Comparison of ENCODE assay signal across 15 cellular contexts in genomic region chr16:88549671-88550643, GRCh38. TPM values are rescaled to one million over a fixed set of nuclear protein-coding genes. Genes with fewer than 3 reads are reported as not detected.
DNase-seq lines count a peak whose midpoint lies in the region; ATAC-seq, FAIRE-seq and TF ChIP-seq lines count a peak whose summit lies in the region.
"Had no signal": no experiment of that assay in that cellular context is flagged by ENCODE, and none has a peak within 500 bp of the region (broad histone marks: within the 10 kb centered on the region; RNA-seq: fewer than 3 reads in every experiment).

No MANE protein-coding gene starts in this region.

- FAIRE-seq in H1 (lab: Jason Lieb, UNC), result no peak
- FAIRE-seq: RCC 7860, TTC549 had no signal

- peaks cover 15% of the 10 kb centered on the region for H3K27me3 Mint-ChIP-seq in activated T-cell treated with anti-CD3 and anti-CD28 coated beads, Interleukin-2, amount 50 U/mL, for 24 hours
- H3K27me3 Mint-ChIP-seq in activated CD4-positive, alpha-beta T cell treated with anti-CD3 and anti-CD28 coated beads, Interleukin-2, amount 10 ng/mL, durations not matched to agents 24 days and 14 days, result peaks cover 24% of the 10 kb centered on the region

- H2AK5ac ChIP-seq in H1 (ENCODE audit: low read depth, low read length), result no peak overlapping the region

- H3K27ac Mint-ChIP-seq in activated T-cell treated with anti-CD3 and anti-CD28 coated beads, Interleukin-2, amount 50 U/mL, for 24 hours, result peak overlapping the region; percentile 52
- H3K27ac Mint-ChIP-seq in stimulated activated effector memory CD8-positive, alpha-beta T cell treated with anti-CD3 and anti-CD28 coated beads, Interleukin-12 subunit alpha, Interleukin-12 subunit beta, amount 100 ng/mL, for 72 hours, result peak overlapping the region; percentile 96
- H3K27ac Mint-ChIP-seq in activated CD4-positive, alpha-beta T cell treated with anti-CD3 and anti-CD28 coated beads, Interleukin-2, amount 10 ng/mL, durations not matched to agents 24 days and 14 days, result no peak overlapping the region

- no peak overlapping the region; the same call in 1 of the 2 replicates for H4K8ac ChIP-seq in H1 (ENCODE audit: extremely low read depth, insufficient read depth, low read length)

- H3K4me1 ChIP-seq in H1 (replicated peaks in 1 of 4; ENCODE audit: control insufficient read depth in 3 of 4, insufficient read depth in 4 of 4, low read length in 3 of 4), result peaks cover 0 to 8% (median 0%) of the 10 kb centered on the region in 4 experiments; a peak in 1 of 7 replicates
- H3K4me1 ChIP-seq: psoas muscle had no signal

- H3K18ac ChIP-seq in H1 (ENCODE audit: extremely low read depth, low read length), result peak overlapping the region; percentile 32; the same call in 1 of the 2 replicates

- H2AFZ ChIP-seq in H1 (ENCODE audit: low read length), result no peak overlapping the region

- no peak overlapping the region for H3K23ac ChIP-seq in H1 (ENCODE audit: insufficient read length)

- H4K91ac ChIP-seq in H1 (replicated peaks; ENCODE audit: insufficient read length, low read length), result no peak overlapping the region

- H3K79me2 ChIP-seq in H1 (ENCODE audit: control insufficient read depth in 1 of 2, insufficient read depth in 2 of 2, low read length in 2 of 2), result no peaks in the 10 kb centered on the region

- no peak overlapping the region for H2BK20ac ChIP-seq in H1 (ENCODE audit: low read length)

- no peak for DNase-seq in activated T-cell treated with anti-CD3 and anti-CD28 coated beads, Interleukin-2, amount 50 U/mL, for 24 hours
- DNase-seq in activated T-cell treated with anti-CD3 and anti-CD28 coated beads for 4 hours, result no peak
- peak; percentile 70 for DNase-seq in NCI-H69 (lab: John Stamatoyannopoulos, UW)
- no peak for DNase-seq in H1 (ENCODE audit: low read depth in 1 of 2, low spot score in 2 of 2)
- DNase-seq in stimulated activated effector memory CD8-positive, alpha-beta T cell treated with anti-CD3 and anti-CD28 coated beads, Interleukin-12 subunit alpha, Interleukin-12 subunit beta, amount 100 ng/mL, for 72 hours (ENCODE audit: low spot score in 2 of 2), result no peak
- DNase-seq in medulla oblongata (ENCODE audit: extremely low spot score), result no peak
- no peak for DNase-seq in SKM-1 treated with dmso at 0.1 percent for 144 hours (lab: John Stamatoyannopoulos, UW; ENCODE audit: unreplicated experiment)
- no peak for DNase-seq in activated CD4-positive, alpha-beta T cell treated with anti-CD3 and anti-CD28 coated beads, Interleukin-2, amount 10 ng/mL, durations not matched to agents 24 days and 14 days
- DNase-seq: GOT3, mesenchymal stem cell, NCI-H2107, trophoblast cell had no signal

- no peak for TF ChIP-seq RAD21 in H1 (IDR thresholded peaks at IDR 0.05 in 1 of 2, conservative IDR thresholded peaks at IDR 0.05 in 1 of 2; ENCODE audit: low read depth in 2 of 2, low read length in 2 of 2)

- H2BK15ac ChIP-seq in H1 (ENCODE audit: low read length), result no peak overlapping the region

- H3K9ac ChIP-seq in H1 (replicated peaks in 1 of 4; ENCODE audit: extremely low read depth in 1 of 4, low read depth in 3 of 4, low read length in 3 of 4), result no peak overlapping the region

- CTCF ChIA-PET in H1 (lab: Charles Lee; ENCODE audit: partially characterized antibody), result interaction anchor here (0.6 to 4.6 kb wide), 9 partner anchors 9 to 865 kb away, joined by 3 to 24 read pairs (median 3); no protein-coding TSS in a partner anchor

- H3K9me3 ChIP-seq in H1 (ENCODE audit: insufficient read depth in 2 of 2, low read depth in 1 of 2, low read length in 1 of 2), result peaks cover 0 to under 1% of the 10 kb centered on the region in 2 experiments; a peak in 1 of 4 replicates
- H3K9me3 ChIP-seq: psoas muscle had no signal

- peak overlapping the region; percentile 46 for H3K4me3 Mint-ChIP-seq in activated T-cell treated with anti-CD3 and anti-CD28 coated beads, Interleukin-2, amount 50 U/mL, for 24 hours
- H3K4me3 Mint-ChIP-seq in stimulated activated effector memory CD8-positive, alpha-beta T cell treated with anti-CD3 and anti-CD28 coated beads, Interleukin-12 subunit alpha, Interleukin-12 subunit beta, amount 100 ng/mL, for 72 hours, result peak overlapping the region; percentile 71
- H3K4me3 Mint-ChIP-seq in activated CD4-positive, alpha-beta T cell treated with anti-CD3 and anti-CD28 coated beads, Interleukin-2, amount 10 ng/mL, durations not matched to agents 24 days and 14 days, result no peak overlapping the region

- H2BK5ac ChIP-seq in H1 (ENCODE audit: low read depth, low read length), result no peak overlapping the region

- no peak overlapping the region for H3K4me3 ChIP-seq in H1 (ENCODE audit: extremely low read depth in 1 of 4, insufficient read depth in 2 of 4, low read depth in 3 of 4, low read length in 4 of 4)
- H3K4me3 ChIP-seq: psoas muscle had no signal

- H3K27me3 ChIP-seq in H1 (replicated peaks in 1 of 4; ENCODE audit: control insufficient read depth in 3 of 4, extremely low read depth in 1 of 4, insufficient read depth in 3 of 4, low read length in 3 of 4), result peaks cover 12 to 31% (median 25%) of the 10 kb centered on the region in 4 experiments

- ATAC-seq in stimulated activated effector memory CD8-positive, alpha-beta T cell treated with anti-CD3 and anti-CD28 coated beads, Interleukin-12 subunit alpha, Interleukin-12 subunit beta, amount 100 ng/mL, for 72 hours, result peak; percentile 73

- H3K4me1 Mint-ChIP-seq in activated T-cell treated with anti-CD3 and anti-CD28 coated beads, Interleukin-2, amount 50 U/mL, for 24 hours (ENCODE audit: low read depth), result peaks cover 19% of the 10 kb centered on the region
- peaks cover 45% of the 10 kb centered on the region for H3K4me1 Mint-ChIP-seq in stimulated activated effector memory CD8-positive, alpha-beta T cell treated with anti-CD3 and anti-CD28 coated beads, Interleukin-12 subunit alpha, Interleukin-12 subunit beta, amount 100 ng/mL, for 72 hours
- no peaks in the 10 kb centered on the region for H3K4me1 Mint-ChIP-seq in activated CD4-positive, alpha-beta T cell treated with anti-CD3 and anti-CD28 coated beads, Interleukin-2, amount 10 ng/mL, durations not matched to agents 24 days and 14 days

- no peak overlapping the region for H3K27ac ChIP-seq in H1 (ENCODE audit: low read depth, low read length)
- H3K27ac ChIP-seq: psoas muscle had no signal

- no peaks in the 10 kb centered on the region for H4K20me1 ChIP-seq in H1 (replicated peaks in 1 of 2; ENCODE audit: control insufficient read depth in 1 of 2, insufficient read depth in 2 of 2, low read length in 2 of 2)

- H2BK120ac ChIP-seq in H1 (replicated peaks; ENCODE audit: low read depth, low read length), result no peak overlapping the region

- no peak overlapping the region for H4K5ac ChIP-seq in H1 (ENCODE audit: insufficient read length, low read depth, low read length)

- no peak overlapping the region for H3K56ac ChIP-seq in H1 (replicated peaks; ENCODE audit: insufficient read length, low read depth, low read length)

- no peaks in the 10 kb centered on the region for H3K9me3 Mint-ChIP-seq in activated T-cell treated with anti-CD3 and anti-CD28 coated beads, Interleukin-2, amount 50 U/mL, for 24 hours
- no peaks in the 10 kb centered on the region for H3K9me3 Mint-ChIP-seq in stimulated activated effector memory CD8-positive, alpha-beta T cell treated with anti-CD3 and anti-CD28 coated beads, Interleukin-12 subunit alpha, Interleukin-12 subunit beta, amount 100 ng/mL, for 72 hours
- H3K9me3 Mint-ChIP-seq in activated CD4-positive, alpha-beta T cell treated with anti-CD3 and anti-CD28 coated beads, Interleukin-2, amount 10 ng/mL, durations not matched to agents 24 days and 14 days, result no peaks in the 10 kb centered on the region

- no peak overlapping the region for H3K4ac ChIP-seq in H1 (replicated peaks; ENCODE audit: insufficient read length, low read depth, low read length)

- WGBS in H1 (ENCODE audit: extremely low coverage in 1 of 2, insufficient coverage in 1 of 2, insufficient read length in 1 of 2, insufficient replicate concordance in 2 of 2, low coverage in 1 of 2, low lambda C conversion rate in 2 of 2, missing lambda C conversion rate in 1 of 2), 2 experiments, result 73% methylated on average over 25 of the region's 27 CpGs; no CpG with 5 or more reads in 1 of the 2 experiments

- H3K36me3 ChIP-seq in H1 (ENCODE audit: control insufficient read depth in 2 of 4, insufficient read depth in 4 of 4, low read length in 3 of 4), result no peaks in the 10 kb centered on the region

- H3K4me2 ChIP-seq in H1 (ENCODE audit: insufficient read depth in 1 of 2, low read depth in 2 of 2, low read length in 2 of 2), result no peak overlapping the region

- intact Hi-C loops in activated CD4-positive, alpha-beta T cell treated with anti-CD3 and anti-CD28 coated beads, Interleukin-2, amount 10 ng/mL, durations not matched to agents 24 days and 14 days (cut with micrococcal nuclease), result no loop called here

- no peaks in the 10 kb centered on the region for H3K79me1 ChIP-seq in H1 (ENCODE audit: low read depth, low read length)

- no peaks in the 10 kb centered on the region for H3K36me3 Mint-ChIP-seq in activated T-cell treated with anti-CD3 and anti-CD28 coated beads, Interleukin-2, amount 50 U/mL, for 24 hours (ENCODE audit: low read depth)
- no peaks in the 10 kb centered on the region for H3K36me3 Mint-ChIP-seq in stimulated activated effector memory CD8-positive, alpha-beta T cell treated with anti-CD3 and anti-CD28 coated beads, Interleukin-12 subunit alpha, Interleukin-12 subunit beta, amount 100 ng/mL, for 72 hours
- no peaks in the 10 kb centered on the region for H3K36me3 Mint-ChIP-seq in activated CD4-positive, alpha-beta T cell treated with anti-CD3 and anti-CD28 coated beads, Interleukin-2, amount 10 ng/mL, durations not matched to agents 24 days and 14 days (ENCODE audit: low read depth)

- TF ChIP-seq CTCF in H1 (IDR thresholded peaks at IDR 0.05; ENCODE audit: control extremely low read depth in 1 of 3, insufficient read depth in 1 of 3, low read depth in 1 of 3, low read length in 3 of 3), result no peak

- H3K14ac ChIP-seq in H1 (ENCODE audit: insufficient read length), result no peak overlapping the region

- TF ChIP-seq EP300 in H1 (IDR thresholded peaks at IDR 0.05; ENCODE audit: borderline replicate concordance in 1 of 2, low read depth in 2 of 2, low read length in 2 of 2), result no peak

- no peak overlapping the region for H2BK12ac ChIP-seq in H1 (ENCODE audit: low read depth, low read length)

- no peaks in the 10 kb centered on the region for H3K23me2 ChIP-seq in H1 (ENCODE audit: low read depth, low read length)

- no peak for TF ChIP-seq POLR2A in H1 (IDR thresholded peaks at IDR 0.05; ENCODE audit: control extremely low read depth in 1 of 2, low read depth in 2 of 2, low read length in 2 of 2)

- POLR2A ChIA-PET in H1 (lab: Charles Lee; ENCODE audit: partially characterized antibody), result interaction anchor here (1.2 to 2.0 kb wide), 3 partner anchors 14 to 18 kb away, joined by 3 to 8 read pairs (median 5); no protein-coding TSS in a partner anchor

RNA-seq across cellular contexts. Expression of gene ZC3H18, which starts 20.2 kb away (rescaled TPM):
- 70.3 and 73.2 TPM in 2 replicates for total RNA-seq in H1 (2021; fragmentation: NEBNext Ultra II Directional; extraction: Animal tissue kit (Norgen Biotek cat#: 25700))
- 12.1 and 19.2 TPM in 2 replicates for polyA plus RNA-seq in H1 (2011; rRNA removed)
- polyA plus RNA-seq in H1 (2011; cell fraction: cytosol; rRNA removed), result 17.0 TPM
- polyA plus RNA-seq in H1 (2011; cell fraction: nucleus; rRNA removed), result 42.7 TPM
- polyA plus RNA-seq in H1 (2012, experiment 1 of 2), result 44.2 to 48.4 TPM (median 46.4 TPM) in 4 replicates
- polyA plus RNA-seq in H1 (2012, experiment 2 of 2), result 35.2 TPM
- 47.2 TPM for polyA plus RNA-seq in H1 (2013, experiment 1 of 2)
- 44.5 TPM for polyA plus RNA-seq in H1 (2013, experiment 2 of 2)
- polyA minus RNA-seq in H1 (2011; rRNA and poly(A)+ RNA removed), result 6.4 and 11.1 TPM in 2 replicates
- polyA minus RNA-seq in H1 (2011; cell fraction: cytosol; rRNA and poly(A)+ RNA removed), result 19.7 TPM
- polyA minus RNA-seq in H1 (2011; cell fraction: nucleus; rRNA and poly(A)+ RNA removed), result 18.5 TPM
- total RNA-seq in activated CD4-positive, alpha-beta T cell treated with anti-CD3 and anti-CD28 coated beads, Interleukin-2, amount 10 ng/mL, durations not matched to agents 24 days and 14 days, result 106 and 118 TPM in 2 replicates
